In genomic region chr12:94940771-94941170, GRCh38 we compare ENCODE assay signal across 18 cellular contexts.
DNase-seq lines count a peak whose midpoint lies in the region; ATAC-seq, FAIRE-seq and TF ChIP-seq lines count a peak whose summit lies in the region.
"Had no signal": no experiment of that assay in that cellular context is flagged by ENCODE, and none has a peak within 500 bp of the region (broad histone marks: within the 10 kb centered on the region; RNA-seq: fewer than 3 reads in every experiment).

No MANE protein-coding gene starts in this region.

- peak overlapping the region; percentile 68 for H3K27ac Mint-ChIP-seq in activated CD8-positive, alpha-beta T cell treated with anti-CD3 and anti-CD28 coated beads, Interleukin-2, amount 10 ng/mL, durations not matched to agents 7 days and 5 days
- H3K27ac Mint-ChIP-seq in activated CD8-positive, alpha-beta T cell treated with anti-CD3 and anti-CD28 coated beads for 36 hours: no peak overlapping the region
- H3K27ac Mint-ChIP-seq in astrocyte (ENCODE audit: unreplicated experiment): peak overlapping the region; percentile 77
- H3K27ac Mint-ChIP-seq: activated naive CD8-positive, alpha-beta T cell treated with anti-CD3 and anti-CD28 coated beads for 36 hours had no signal

- peaks cover 27% of the 10 kb centered on the region for H3K36me3 Mint-ChIP-seq in activated CD8-positive, alpha-beta T cell treated with anti-CD3 and anti-CD28 coated beads, Interleukin-2, amount 10 ng/mL, durations not matched to agents 7 days and 5 days (ENCODE audit: low read depth)
- H3K36me3 Mint-ChIP-seq in activated CD8-positive, alpha-beta T cell treated with anti-CD3 and anti-CD28 coated beads for 36 hours (ENCODE audit: low read depth): peaks cover 5% of the 10 kb centered on the region
- H3K36me3 Mint-ChIP-seq in astrocyte (ENCODE audit: low read depth, unreplicated experiment): no peaks in the 10 kb centered on the region

- peaks cover 55% of the 10 kb centered on the region for H3K4me1 Mint-ChIP-seq in activated CD8-positive, alpha-beta T cell treated with anti-CD3 and anti-CD28 coated beads, Interleukin-2, amount 10 ng/mL, durations not matched to agents 7 days and 5 days (ENCODE audit: low read depth)
- H3K4me1 Mint-ChIP-seq in activated CD8-positive, alpha-beta T cell treated with anti-CD3 and anti-CD28 coated beads for 36 hours (ENCODE audit: low read depth): peaks cover 28% of the 10 kb centered on the region
- peaks cover 15% of the 10 kb centered on the region for H3K4me1 Mint-ChIP-seq in astrocyte (ENCODE audit: low read depth, unreplicated experiment)

- H3K27ac ChIP-seq in astrocyte (ENCODE audit: low read depth, low read length) (peak overlapping the region; percentile 40), right atrium auricular region (peak overlapping the region; percentile 81 to 87), osteoblast (ENCODE audit: low read depth, low read length) (peak overlapping the region; percentile 88)

- H2AFZ ChIP-seq in astrocyte (ENCODE audit: low read depth, low read length) (no peak overlapping the region), osteoblast (ENCODE audit: low read length) (peak overlapping the region; percentile 88)

- H3K4me2 ChIP-seq in astrocyte (ENCODE audit: low read length) (peak overlapping the region; percentile 16), osteoblast (ENCODE audit: insufficient read depth, low read length) (peak overlapping the region; percentile 68)

- no peaks in the 10 kb centered on the region for H3K27me3 ChIP-seq in astrocyte (ENCODE audit: insufficient read depth, low read length)
- H3K27me3 ChIP-seq in right atrium auricular region: no peaks in the 10 kb centered on the region
- no peaks in the 10 kb centered on the region for H3K27me3 ChIP-seq in osteoblast (ENCODE audit: insufficient read depth, low read length)
- H3K27me3 ChIP-seq: BE2C, heart left ventricle, upper lobe of left lung had no signal

- no peak overlapping the region for H3K4me3 Mint-ChIP-seq in activated CD8-positive, alpha-beta T cell treated with anti-CD3 and anti-CD28 coated beads, Interleukin-2, amount 10 ng/mL, durations not matched to agents 7 days and 5 days
- no peak overlapping the region for H3K4me3 Mint-ChIP-seq in activated CD8-positive, alpha-beta T cell treated with anti-CD3 and anti-CD28 coated beads for 36 hours
- H3K4me3 Mint-ChIP-seq in astrocyte (ENCODE audit: unreplicated experiment): no peak overlapping the region
- H3K4me3 Mint-ChIP-seq: activated naive CD8-positive, alpha-beta T cell treated with anti-CD3 and anti-CD28 coated beads for 36 hours had no signal

- intact Hi-C loops in activated CD8-positive, alpha-beta T cell treated with anti-CD3 and anti-CD28 coated beads for 36 hours (cut with micrococcal nuclease): no loop called here

- no peak for DNase-seq in activated CD8-positive, alpha-beta T cell treated with anti-CD3 and anti-CD28 coated beads, Interleukin-2, amount 10 ng/mL, durations not matched to agents 7 days and 5 days
- DNase-seq in activated CD8-positive, alpha-beta T cell treated with anti-CD3 and anti-CD28 coated beads for 36 hours: no peak
- DNase-seq in astrocyte (ENCODE audit: low read depth) (no peak), right atrium auricular region (ENCODE audit: low spot score) (no peak), osteoblast (ENCODE audit: insufficient read length, low spot score, missing footprints) (no peak), NCI-H226 (no peak), foreskin melanocyte (no peak), NCI-H2171 treated with DMSO at 0.1 percent for 48 hours (lab: John Stamatoyannopoulos, UW) (no peak)
- DNase-seq: NCI-H1092, NCI-H1930, occipital lobe, SIG-M5 had no signal

- H3K9me3 Mint-ChIP-seq in activated CD8-positive, alpha-beta T cell treated with anti-CD3 and anti-CD28 coated beads, Interleukin-2, amount 10 ng/mL, durations not matched to agents 7 days and 5 days (ENCODE audit: insufficient read depth): peaks cover 14% of the 10 kb centered on the region
- H3K9me3 Mint-ChIP-seq in activated CD8-positive, alpha-beta T cell treated with anti-CD3 and anti-CD28 coated beads for 36 hours: peaks cover 8% of the 10 kb centered on the region
- peaks cover 3% of the 10 kb centered on the region for H3K9me3 Mint-ChIP-seq in astrocyte (ENCODE audit: unreplicated experiment)

- POLR2A ChIA-PET in activated CD8-positive, alpha-beta T cell treated with anti-CD3 and anti-CD28 coated beads, Interleukin-2, amount 10 ng/mL, durations not matched to agents 7 days and 5 days (lab: Charles Lee): no interaction called here
- POLR2A ChIA-PET in activated CD8-positive, alpha-beta T cell treated with anti-CD3 and anti-CD28 coated beads for 36 hours (lab: Charles Lee): interaction anchor here (0.6 kb wide), 1 partner anchor 52 kb away, joined by 3 read pairs; no protein-coding TSS in a partner anchor

- H4K20me1 ChIP-seq in astrocyte (ENCODE audit: insufficient read depth, low read length): no peaks in the 10 kb centered on the region
- no peaks in the 10 kb centered on the region for H4K20me1 ChIP-seq in osteoblast (ENCODE audit: insufficient read depth, low read length)

- peak overlapping the region; percentile 56 for H3K9ac ChIP-seq in astrocyte (ENCODE audit: low read length)

- no peak for FAIRE-seq in astrocyte (lab: Jason Lieb, UNC)
- FAIRE-seq: A204.1, colon had no signal

- H3K9me3 ChIP-seq in astrocyte (ENCODE audit: insufficient read depth, low read depth, low read length): no peaks in the 10 kb centered on the region
- no peaks in the 10 kb centered on the region for H3K9me3 ChIP-seq in right atrium auricular region
- H3K9me3 ChIP-seq in osteoblast (ENCODE audit: low read depth, low read length): no peaks in the 10 kb centered on the region
- H3K9me3 ChIP-seq: BE2C, heart left ventricle, upper lobe of left lung had no signal

- H3K4me1 ChIP-seq in astrocyte (ENCODE audit: insufficient read depth, low read length) (peaks cover 11% of the 10 kb centered on the region), right atrium auricular region (peaks cover 0 to 20% of the 10 kb centered on the region in 2 donors), osteoblast (ENCODE audit: insufficient read depth, low read length) (peaks cover 14% of the 10 kb centered on the region)
- H3K4me1 ChIP-seq: BE2C had no signal

- no peak for ATAC-seq in activated CD8-positive, alpha-beta T cell treated with anti-CD3 and anti-CD28 coated beads, Interleukin-2, amount 10 ng/mL, durations not matched to agents 7 days and 5 days
- no peak for ATAC-seq in activated CD8-positive, alpha-beta T cell treated with anti-CD3 and anti-CD28 coated beads for 36 hours

- TF ChIP-seq CTCF in activated CD8-positive, alpha-beta T cell treated with anti-CD3 and anti-CD28 coated beads for 36 hours (IDR thresholded peaks at IDR 0.05): no peak
- TF ChIP-seq CTCF in astrocyte (IDR thresholded peaks at IDR 0.05; ENCODE audit: insufficient read depth, low read depth, low read length) (no peak), right atrium auricular region (IDR thresholded peaks at IDR 0.05) (no peak), osteoblast (IDR thresholded peaks at IDR 0.05; ENCODE audit: extremely low read depth, low read depth, low read length) (no peak)

- no peaks in the 10 kb centered on the region for H3K36me3 ChIP-seq in astrocyte (ENCODE audit: insufficient read depth, low read length)
- no peaks in the 10 kb centered on the region for H3K36me3 ChIP-seq in right atrium auricular region
- H3K36me3 ChIP-seq in osteoblast (ENCODE audit: insufficient read depth, low read length): no peaks in the 10 kb centered on the region
- H3K36me3 ChIP-seq: BE2C, heart left ventricle, upper lobe of left lung had no signal

- H3K4me3 ChIP-seq in astrocyte (ENCODE audit: insufficient read depth, low read depth, low read length) (no peak overlapping the region), right atrium auricular region (no peak overlapping the region), osteoblast (ENCODE audit: insufficient read depth, low read length) (no peak overlapping the region)
- H3K4me3 ChIP-seq: upper lobe of left lung had no signal

- H3K27me3 Mint-ChIP-seq in activated CD8-positive, alpha-beta T cell treated with anti-CD3 and anti-CD28 coated beads, Interleukin-2, amount 10 ng/mL, durations not matched to agents 7 days and 5 days (ENCODE audit: low read depth): peaks cover 5% of the 10 kb centered on the region
- peaks cover 6% of the 10 kb centered on the region for H3K27me3 Mint-ChIP-seq in activated CD8-positive, alpha-beta T cell treated with anti-CD3 and anti-CD28 coated beads for 36 hours
- H3K27me3 Mint-ChIP-seq in astrocyte (ENCODE audit: low read depth, unreplicated experiment): peaks cover 5% of the 10 kb centered on the region

- no peaks in the 10 kb centered on the region for H3K79me2 ChIP-seq in astrocyte (ENCODE audit: insufficient read depth, low read length)
- H3K79me2 ChIP-seq in osteoblast (ENCODE audit: insufficient read depth, low read length): no peaks in the 10 kb centered on the region

- CTCF ChIA-PET in activated CD8-positive, alpha-beta T cell treated with anti-CD3 and anti-CD28 coated beads, Interleukin-2, amount 10 ng/mL, durations not matched to agents 7 days and 5 days (lab: Charles Lee): no interaction called here
- CTCF ChIA-PET in activated CD8-positive, alpha-beta T cell treated with anti-CD3 and anti-CD28 coated beads for 36 hours (lab: Charles Lee): no interaction called here
